ENCODE assay signal across 21 cellular contexts in the genomic region with DNA sequence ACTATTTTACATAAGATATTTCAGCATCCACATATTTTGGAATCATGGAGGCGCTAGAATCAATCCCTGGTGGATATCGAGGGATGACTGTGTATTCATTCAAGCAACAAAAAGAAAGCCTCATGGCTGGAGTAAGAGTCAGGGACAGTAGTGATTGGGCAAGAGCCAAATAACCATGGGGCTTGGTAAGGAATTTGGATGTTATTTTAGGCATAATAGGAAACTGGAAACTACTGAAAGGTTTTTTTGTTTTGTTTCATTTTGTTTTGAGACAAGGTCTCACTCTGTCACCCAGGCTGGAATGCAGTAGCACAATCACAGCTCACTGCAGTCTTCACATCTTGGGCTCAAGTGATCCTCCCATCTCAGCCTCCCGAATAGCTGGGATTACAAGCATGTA. TPM values are rescaled to one million over a fixed set of nuclear protein-coding genes. Genes with fewer than 3 reads are reported as not detected.
DNase-seq lines count a peak whose midpoint lies in the region; ATAC-seq and TF ChIP-seq lines count a peak whose summit lies in the region.
"Had no signal": no experiment of that assay in that cellular context is flagged by ENCODE, and none has a peak within 500 bp of the region (broad histone marks: within the 10 kb centered on the region; RNA-seq: fewer than 3 reads in every experiment).

No MANE protein-coding gene starts in this region.

- H2AFZ ChIP-seq in osteoblast (ENCODE audit: low read length): no peak overlapping the region

- TF ChIP-seq CTCF in osteoblast (IDR thresholded peaks at IDR 0.05; ENCODE audit: extremely low read depth, low read depth, low read length): no peak

- H4K20me1 ChIP-seq in osteoblast (ENCODE audit: insufficient read depth, low read length): no peaks in the 10 kb centered on the region

- DNase-seq in EL (peak; percentile 64), RPMI7951 (ENCODE audit: low read depth) (peak; percentile 42), fibroblast of gingiva (ENCODE audit: low read depth) (peak; percentile 60), osteoblast (ENCODE audit: insufficient read length, low spot score, missing footprints) (peak; percentile 70), COR-L47 (lab: John Stamatoyannopoulos, UW) (no peak)
- DNase-seq: activated CD4-positive, alpha-beta memory T cell treated with anti-CD3 and anti-CD28 coated beads, Interleukin-2, amount 10 ng/mL, durations not matched to agents 7 days and 5 days; activated CD4-positive, CD25-positive, alpha-beta regulatory T cell; AML-193; amygdala; DMS79 treated with DMSO at 0.1 percent for 48 hours; effector CD8-positive, alpha-beta T cell; heart right ventricle; MM.1S; naive B cell; NCI-H2171 treated with DMSO at 0.1 percent for 48 hours; PC-3; stimulated activated CD4-positive, alpha-beta T cell treated with anti-CD3 and anti-CD28 coated beads, Interleukin-12 subunit alpha, Interleukin-12 subunit beta, amount 100 ng/mL, for 4 hours had no signal

- no peak overlapping the region for H3K4me3 ChIP-seq in osteoblast (ENCODE audit: insufficient read depth, low read length)
- H3K4me3 ChIP-seq: heart right ventricle, right atrium auricular region had no signal

- H3K79me2 ChIP-seq in osteoblast (ENCODE audit: insufficient read depth, low read length): no peaks in the 10 kb centered on the region

- no peak overlapping the region for H3K4me2 ChIP-seq in osteoblast (ENCODE audit: insufficient read depth, low read length)

- ATAC-seq in HG02973 (IDR thresholded peaks at IDR 0.05; ENCODE audit: unreplicated experiment) (no peak), GM18873 (IDR thresholded peaks at IDR 0.05; ENCODE audit: low FRiP score, unreplicated experiment) (no peak), HG03571 (IDR thresholded peaks at IDR 0.05; ENCODE audit: unreplicated experiment) (no peak)
- ATAC-seq: heart right ventricle, PC-3 had no signal

- peaks cover 18% of the 10 kb centered on the region for H3K4me1 ChIP-seq in osteoblast (ENCODE audit: insufficient read depth, low read length)
- H3K4me1 ChIP-seq: right atrium auricular region had no signal

- no peaks in the 10 kb centered on the region for H3K9me3 ChIP-seq in osteoblast (ENCODE audit: low read depth, low read length)
- H3K9me3 ChIP-seq: heart right ventricle, right atrium auricular region had no signal

- H3K27me3 ChIP-seq in osteoblast (ENCODE audit: insufficient read depth, low read length): no peaks in the 10 kb centered on the region
- H3K27me3 ChIP-seq: heart right ventricle, right atrium auricular region had no signal

- H3K36me3 ChIP-seq in osteoblast (ENCODE audit: insufficient read depth, low read length): no peaks in the 10 kb centered on the region
- H3K36me3 ChIP-seq: heart right ventricle, right atrium auricular region had no signal

- H3K27ac ChIP-seq in osteoblast (ENCODE audit: low read depth, low read length): no peak overlapping the region
- H3K27ac ChIP-seq: right atrium auricular region had no signal

RNA-seq across cellular contexts. Expression of gene EYA3, which starts 33.8 kb away (rescaled TPM):
- total RNA-seq in RPMI7951 (2014; rRNA removed; shearing (Covaris generic)): 18.7 and 20.1 TPM in 2 replicates
- total RNA-seq in osteoblast: 10.9 and 13.3 TPM in 2 replicates

RNA-seq across cellular contexts. Expression of gene PTAFR, which starts 54.3 kb away (rescaled TPM):
- total RNA-seq in RPMI7951 (2014; rRNA removed; shearing (Covaris generic)): 0.12 and 0.20 TPM in 2 replicates
- under 0.01 TPM in 2 replicates for total RNA-seq in osteoblast
